In genomic region chr6:139903411-139904157, GRCh38 we compare ENCODE assay signal across 9 cellular contexts.
DNase-seq lines count a peak whose midpoint lies in the region; ATAC-seq and TF ChIP-seq lines count a peak whose summit lies in the region.
"Had no signal": no experiment of that assay in that cellular context is flagged by ENCODE, and none has a peak within 500 bp of the region (broad histone marks: within the 10 kb centered on the region; RNA-seq: fewer than 3 reads in every experiment).

No MANE protein-coding gene starts in this region.

- TF ChIP-seq EP300 in SK-N-SH (IDR thresholded peaks at IDR 0.05; ENCODE audit: borderline replicate concordance in 1 of 2, low read depth in 1 of 2, low read length in 1 of 2), result no peak

- H3K4me3 ChIP-seq in NB4 (ENCODE audit: low read depth, low read length), result no peak overlapping the region
- H3K4me3 ChIP-seq in parathyroid adenoma (ENCODE audit: low read depth, low read length), result no peak overlapping the region
- H3K4me3 ChIP-seq in SK-N-SH (ENCODE audit: low read depth in 2 of 2, low read length in 1 of 2), result no peak overlapping the region
- H3K4me3 ChIP-seq in PC-3 (ENCODE audit: low read length), result no peak overlapping the region

- H3K9me2 ChIP-seq in SK-N-SH, result no peaks in the 10 kb centered on the region
- no peaks in the 10 kb centered on the region for H3K9me2 ChIP-seq in PC-3 (replicated peaks; ENCODE audit: low read length)

- TF ChIP-seq CTCF in NB4 (IDR thresholded peaks at IDR 0.05; ENCODE audit: low read depth, low read length) (no peak), parathyroid adenoma (IDR thresholded peaks at IDR 0.05) (no peak), SK-N-SH (IDR thresholded peaks at IDR 0.05) (no peak), PC-3 (conservative IDR thresholded peaks at IDR 0.05; ENCODE audit: low read depth, low read length) (no peak)

- intact Hi-C loops in PC-3 (cut with micrococcal nuclease), result no loop called here

- POLR2A ChIA-PET in SK-N-SH (lab: Yijun Ruan, JAX), result no interaction called here
- POLR2A ChIA-PET in PC-3 (lab: Charles Lee; ENCODE audit: unreplicated experiment), result no interaction called here

- 89% methylated on average over 2 of the region's 2 CpGs for WGBS in SK-N-SH (ENCODE audit: low lambda C conversion rate)

- no peaks in the 10 kb centered on the region for H3K27me3 ChIP-seq in parathyroid adenoma (ENCODE audit: control insufficient read depth, insufficient read depth, low read length)
- H3K27me3 ChIP-seq in SK-N-SH (ENCODE audit: insufficient read depth), result no peaks in the 10 kb centered on the region
- no peaks in the 10 kb centered on the region for H3K27me3 ChIP-seq in PC-3 (ENCODE audit: low read length)

- H4K20me1 ChIP-seq in SK-N-SH (ENCODE audit: insufficient read depth) (no peaks in the 10 kb centered on the region), PC-3 (ENCODE audit: low read length) (no peaks in the 10 kb centered on the region)

- no peak overlapping the region for H3K9ac ChIP-seq in parathyroid adenoma
- H3K9ac ChIP-seq in SK-N-SH, result no peak overlapping the region
- no peak overlapping the region for H3K9ac ChIP-seq in PC-3 (ENCODE audit: low read length)

- no peak overlapping the region for H3K27ac ChIP-seq in parathyroid adenoma
- no peak overlapping the region for H3K27ac ChIP-seq in SK-N-SH (ENCODE audit: low read depth in 2 of 2, low read length in 1 of 2)
- H3K27ac ChIP-seq in PC-3 (ENCODE audit: low read length), result no peak overlapping the region

- peak; percentile 90 for DNase-seq in NB4 (ENCODE audit: low read depth)
- no peak for DNase-seq in SK-N-SH
- DNase-seq in HUDEP-2 (lab: John Stamatoyannopoulos, UW; ENCODE audit: unreplicated experiment in 76 of 76), result no peak
- no peak for DNase-seq in dermis blood vessel endothelial cell
- DNase-seq in PC-3, result no peak
- DNase-seq: activated CD8-positive, alpha-beta memory T cell treated with anti-CD3 and anti-CD28 coated beads, Interleukin-2, amount 50 U/mL, for 48 hours had no signal

- H3K9me3 ChIP-seq in parathyroid adenoma (ENCODE audit: control insufficient read depth, low read length), result no peaks in the 10 kb centered on the region
- H3K9me3 ChIP-seq in SK-N-SH, result no peaks in the 10 kb centered on the region
- H3K9me3 ChIP-seq in PC-3 (ENCODE audit: low read length), result no peaks in the 10 kb centered on the region

- H3F3A ChIP-seq in SK-N-SH (replicated peaks; ENCODE audit: insufficient read depth) (no peaks in the 10 kb centered on the region), PC-3 (ENCODE audit: low read length, unreplicated experiment) (no peaks in the 10 kb centered on the region)

- ATAC-seq in GM19043 (IDR thresholded peaks at IDR 0.05; ENCODE audit: low read depth, unreplicated experiment) (peak; percentile 97), HG02852 (IDR thresholded peaks at IDR 0.05; ENCODE audit: unreplicated experiment) (peak; percentile 97), PC-3 (no peak)

- H2AFZ ChIP-seq in parathyroid adenoma, result peak overlapping the region; percentile 51
- no peak overlapping the region for H2AFZ ChIP-seq in SK-N-SH (ENCODE audit: low read depth)
- no peak overlapping the region for H2AFZ ChIP-seq in PC-3 (ENCODE audit: low read length)

- TF ChIP-seq POLR2A in NB4 (IDR thresholded peaks at IDR 0.05; ENCODE audit: extremely low read depth, insufficient read length), result no peak

- no TSS peak for BruUV-seq in PC-3 (replicated peaks; lab: Mats Ljungman, UMichigan)

- H3K36me3 ChIP-seq in parathyroid adenoma (ENCODE audit: control insufficient read depth, insufficient read depth, low read length), result no peaks in the 10 kb centered on the region
- H3K36me3 ChIP-seq in SK-N-SH (replicated peaks in 1 of 2; ENCODE audit: control insufficient read depth in 1 of 2, insufficient read depth in 2 of 2, low read length in 1 of 2), result no peaks in the 10 kb centered on the region
- H3K36me3 ChIP-seq in PC-3 (ENCODE audit: low read depth, low read length), result no peaks in the 10 kb centered on the region

- CTCF ChIA-PET in SK-N-SH (lab: Yijun Ruan, JAX), result interaction anchor here (1.1 kb wide), 1 partner anchor 22 kb away, joined by 4 read pairs; no protein-coding TSS in a partner anchor
- CTCF ChIA-PET in PC-3 (lab: Charles Lee), result no interaction called here

- H3K4me2 ChIP-seq in parathyroid adenoma (ENCODE audit: low read length) (no peak overlapping the region), SK-N-SH (no peak overlapping the region), PC-3 (ENCODE audit: low read length) (no peak overlapping the region)

- no peak for TF ChIP-seq RAD21 in SK-N-SH (IDR thresholded peaks at IDR 0.05; ENCODE audit: low read length)

- no peaks in the 10 kb centered on the region for H3K79me2 ChIP-seq in parathyroid adenoma
- H3K79me2 ChIP-seq in SK-N-SH (ENCODE audit: insufficient read depth), result no peaks in the 10 kb centered on the region
- H3K79me2 ChIP-seq in PC-3 (ENCODE audit: low read length), result no peaks in the 10 kb centered on the region

- H3K4me1 ChIP-seq in parathyroid adenoma, result peaks cover 19% of the 10 kb centered on the region
- H3K4me1 ChIP-seq in SK-N-SH (ENCODE audit: control insufficient read depth in 1 of 2, insufficient read depth in 2 of 2, low read depth in 1 of 2, low read length in 1 of 2), result no peaks in the 10 kb centered on the region
- H3K4me1 ChIP-seq in PC-3 (ENCODE audit: insufficient read depth, low read length), result no peaks in the 10 kb centered on the region

TF ChIP-seq in SK-N-SH, 30 proteins besides CTCF, POLR2A, EP300 and RAD21:
- TF ChIP-seq MEF2A (IDR thresholded peaks at IDR 0.05; ENCODE audit: borderline replicate concordance, low read depth) (no peak), FOXJ3 (CRISPR knock-in tag; IDR thresholded peaks at IDR 0.05) (no peak), GATA2 (CRISPR knock-in tag; IDR thresholded peaks at IDR 0.05) (no peak), ZBTB33 (IDR thresholded peaks at IDR 0.05; ENCODE audit: borderline replicate concordance, low read depth) (no peak), REST (IDR thresholded peaks at IDR 0.05; ENCODE audit: low read depth, low read length) (no peak), MAX (IDR thresholded peaks at IDR 0.05; ENCODE audit: low read depth) (no peak), PBX3 (IDR thresholded peaks at IDR 0.05) (no peak), SMC3 (IDR thresholded peaks at IDR 0.05; ENCODE audit: low read depth, low read length) (no peak), NFIC (IDR thresholded peaks at IDR 0.05; ENCODE audit: borderline replicate concordance) (no peak)
